Comparison of ENCODE assay signal across 2 cellular contexts in the genomic region with DNA sequence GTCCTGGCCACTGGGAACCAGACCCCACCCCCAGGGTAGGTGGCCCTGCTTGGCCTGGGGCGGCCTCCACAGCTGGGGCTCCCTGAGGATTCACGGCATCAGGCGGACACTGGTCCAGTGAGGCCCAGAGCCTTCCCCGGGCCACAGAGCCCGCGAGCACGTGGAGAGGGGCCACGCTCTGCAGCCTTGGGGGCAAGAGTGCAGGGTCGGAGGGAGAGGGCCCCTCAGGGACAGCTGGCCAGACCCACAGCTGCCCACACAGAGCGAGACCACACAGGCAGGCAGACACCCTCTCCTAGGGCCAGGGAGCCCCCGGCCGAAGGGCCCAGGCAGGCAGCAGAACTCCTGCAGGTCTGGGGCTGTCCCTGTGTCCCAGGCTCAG.
TF ChIP-seq lines count a peak whose summit lies in the region.

No MANE protein-coding gene starts in this region.

TF ChIP-seq in IMR-90, 13 proteins besides CTCF, POLR2A, EP300 and RAD21:
- TF ChIP-seq, protein P1, sequence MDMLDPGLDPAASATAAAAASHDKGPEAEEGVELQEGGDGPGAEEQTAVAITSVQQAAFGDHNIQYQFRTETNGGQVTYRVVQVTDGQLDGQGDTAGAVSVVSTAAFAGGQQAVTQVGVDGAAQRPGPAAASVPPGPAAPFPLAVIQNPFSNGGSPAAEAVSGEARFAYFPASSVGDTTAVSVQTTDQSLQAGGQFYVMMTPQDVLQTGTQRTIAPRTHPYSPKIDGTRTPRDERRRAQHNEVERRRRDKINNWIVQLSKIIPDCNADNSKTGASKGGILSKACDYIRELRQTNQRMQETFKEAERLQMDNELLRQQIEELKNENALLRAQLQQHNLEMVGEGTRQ (IDR thresholded peaks at IDR 0.05; ENCODE audit: low read depth, low read length), result no peak
- TF ChIP-seq FOS (IDR thresholded peaks at IDR 0.05; ENCODE audit: low read depth, low read length) (no peak), CHD1 (IDR thresholded peaks at IDR 0.05; ENCODE audit: low read depth, low read length) (no peak), MAFK (IDR thresholded peaks at IDR 0.05; ENCODE audit: low read depth, low read length) (no peak), MAZ (IDR thresholded peaks at IDR 0.05; ENCODE audit: borderline replicate concordance, low read depth, low read length) (no peak), CEBPB (IDR thresholded peaks at IDR 0.05; ENCODE audit: low read depth, low read length) (no peak), SMC3 (IDR thresholded peaks at IDR 0.05; ENCODE audit: low read depth, low read length) (no peak), RFX5 (IDR thresholded peaks at IDR 0.05; ENCODE audit: low read depth, low read length) (no peak), BHLHE40 (IDR thresholded peaks at IDR 0.05; ENCODE audit: low read depth, low read length) (no peak), RCOR1 (IDR thresholded peaks at IDR 0.05; ENCODE audit: insufficient replicate concordance, low read length) (no peak), MXI1 (IDR thresholded peaks at IDR 0.05; ENCODE audit: borderline replicate concordance, low read depth, low read length) (no peak), NFE2L2 (IDR thresholded peaks at IDR 0.05; ENCODE audit: low read depth, low read length) (no peak)
- TF ChIP-seq, protein P2, sequence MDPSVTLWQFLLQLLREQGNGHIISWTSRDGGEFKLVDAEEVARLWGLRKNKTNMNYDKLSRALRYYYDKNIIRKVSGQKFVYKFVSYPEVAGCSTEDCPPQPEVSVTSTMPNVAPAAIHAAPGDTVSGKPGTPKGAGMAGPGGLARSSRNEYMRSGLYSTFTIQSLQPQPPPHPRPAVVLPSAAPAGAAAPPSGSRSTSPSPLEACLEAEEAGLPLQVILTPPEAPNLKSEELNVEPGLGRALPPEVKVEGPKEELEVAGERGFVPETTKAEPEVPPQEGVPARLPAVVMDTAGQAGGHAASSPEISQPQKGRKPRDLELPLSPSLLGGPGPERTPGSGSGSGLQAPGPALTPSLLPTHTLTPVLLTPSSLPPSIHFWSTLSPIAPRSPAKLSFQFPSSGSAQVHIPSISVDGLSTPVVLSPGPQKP (IDR thresholded peaks at IDR 0.05; ENCODE audit: borderline replicate concordance, low read depth, low read length), result no peak

TF ChIP-seq in K562, 482 proteins besides CTCF, POLR2A, EP300 and RAD21:
- TF ChIP-seq, protein P3, sequence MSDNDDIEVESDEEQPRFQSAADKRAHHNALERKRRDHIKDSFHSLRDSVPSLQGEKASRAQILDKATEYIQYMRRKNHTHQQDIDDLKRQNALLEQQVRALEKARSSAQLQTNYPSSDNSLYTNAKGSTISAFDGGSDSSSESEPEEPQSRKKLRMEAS (CRISPR knock-in tag; IDR thresholded peaks at IDR 0.05), result peak; percentile 40; the same call in 1 of the 2 replicates
- TF ChIP-seq MECOM (CRISPR knock-in tag; IDR thresholded peaks at IDR 0.05) (no peak), ATF1 (CRISPR knock-in tag; IDR thresholded peaks at IDR 0.05) (no peak), ATF1 (tag; IDR thresholded peaks at IDR 0.05) (0 out of 2 replicates have a peak, but pooled peaks have one; percentile 17), L3MBTL2 (IDR thresholded peaks at IDR 0.05) (no peak), PHF8 (IDR thresholded peaks at IDR 0.05; ENCODE audit: borderline replicate concordance, low read length) (peak; percentile 26; the same call in 1 of the 2 replicates), MAZ (CRISPR knock-in tag; conservative IDR thresholded peaks at IDR 0.05 in 1 of 2, IDR thresholded peaks at IDR 0.05 in 1 of 2) (0 out of 4 replicates have a peak, but pooled peaks of 1 of the 2 experiments have one; percentile 1), POLR2G (IDR thresholded peaks at IDR 0.05; ENCODE audit: low read depth, low read length) (peak; percentile 6; the same call in 1 of the 2 replicates), CREM (IDR thresholded peaks at IDR 0.05; ENCODE audit: low read depth) (no peak), RBM34 (IDR thresholded peaks at IDR 0.05; ENCODE audit: borderline replicate concordance, insufficient read depth, low read length) (no peak), TSC22D4 (tag; IDR thresholded peaks at IDR 0.05) (no peak), BDP1 (IDR thresholded peaks at IDR 0.05; ENCODE audit: insufficient read depth, insufficient read length) (no peak), ZNF121 (CRISPR knock-in tag; conservative IDR thresholded peaks at IDR 0.05) (no peak), MYBL2 (IDR thresholded peaks at IDR 0.05; ENCODE audit: low read depth) (no peak), MYBL2 (CRISPR knock-in tag; IDR thresholded peaks at IDR 0.05; ENCODE audit: borderline replicate concordance) (no peak), HDAC3 (IDR thresholded peaks at IDR 0.05; ENCODE audit: borderline replicate concordance, partially characterized antibody) (no peak)
- TF ChIP-seq, protein P4, sequence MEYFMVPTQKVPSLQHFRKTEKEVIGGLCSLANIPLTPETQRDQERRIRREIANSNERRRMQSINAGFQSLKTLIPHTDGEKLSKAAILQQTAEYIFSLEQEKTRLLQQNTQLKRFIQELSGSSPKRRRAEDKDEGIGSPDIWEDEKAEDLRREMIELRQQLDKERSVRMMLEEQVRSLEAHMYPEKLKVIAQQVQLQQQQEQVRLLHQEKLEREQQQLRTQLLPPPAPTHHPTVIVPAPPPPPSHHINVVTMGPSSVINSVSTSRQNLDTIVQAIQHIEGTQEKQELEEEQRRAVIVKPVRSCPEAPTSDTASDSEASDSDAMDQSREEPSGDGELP (CRISPR knock-in tag; IDR thresholded peaks at IDR 0.05; ENCODE audit: borderline replicate concordance), result peak; percentile 26; the same call in 1 of the 2 replicates
